14 cellular contexts compared by ENCODE assay signal in genomic region chr22:39130892-39131855, GRCh38. TPM values are rescaled to one million over a fixed set of nuclear protein-coding genes. Genes with fewer than 3 reads are reported as not detected.
DNase-seq lines count a peak whose midpoint lies in the region; ATAC-seq and TF ChIP-seq lines count a peak whose summit lies in the region.
"Had no signal": no experiment of that assay in that cellular context is flagged by ENCODE, and none has a peak within 500 bp of the region (broad histone marks: within the 10 kb centered on the region; RNA-seq: fewer than 3 reads in every experiment).

No MANE protein-coding gene starts in this region.

- peaks cover 29% of the 10 kb centered on the region for H3K36me3 Mint-ChIP-seq in dendritic cell treated with granulocyte-macrophage colony-stimulating factor and Interleukin-4, amounts not matched to agents 40 ng/mL and 50 ng/mL, for 4 days (ENCODE audit: low read depth)
- peaks cover 2% of the 10 kb centered on the region for H3K36me3 Mint-ChIP-seq in activated CD4-positive, alpha-beta T cell treated with anti-CD3 and anti-CD28 coated beads for 36 hours (ENCODE audit: low read depth)

- H3K27me3 Mint-ChIP-seq in dendritic cell treated with granulocyte-macrophage colony-stimulating factor and Interleukin-4, amounts not matched to agents 40 ng/mL and 50 ng/mL, for 4 days = peaks cover 9% of the 10 kb centered on the region
- no peaks in the 10 kb centered on the region for H3K27me3 Mint-ChIP-seq in activated CD4-positive, alpha-beta T cell treated with anti-CD3 and anti-CD28 coated beads for 36 hours
- H3K27me3 Mint-ChIP-seq: activated naive CD4-positive, alpha-beta T cell treated with anti-CD3 and anti-CD28 coated beads, Interleukin-2, amount 50 U/mL, for 24 hours had no signal

- H3K4me1 ChIP-seq in mesenchymal stem cell (ENCODE audit: control insufficient read depth, insufficient read depth, low read depth, low read length) (peaks cover 12% of the 10 kb centered on the region), tibial nerve (peaks cover 0 to 42% (median 15%) of the 10 kb centered on the region in 4 donors), gastrocnemius medialis (no peaks in the 10 kb centered on the region)

- H3K4me2 ChIP-seq in mesenchymal stem cell (ENCODE audit: low read length, poor library complexity, severe bottlenecking) = no peak overlapping the region

- no peak overlapping the region for H2BK120ac ChIP-seq in mesenchymal stem cell (ENCODE audit: low read depth, low read length)

- peak overlapping the region; percentile 49 for H3K4me3 Mint-ChIP-seq in dendritic cell treated with granulocyte-macrophage colony-stimulating factor and Interleukin-4, amounts not matched to agents 40 ng/mL and 50 ng/mL, for 4 days
- H3K4me3 Mint-ChIP-seq in activated CD4-positive, alpha-beta T cell treated with anti-CD3 and anti-CD28 coated beads for 36 hours = no peak overlapping the region
- H3K4me3 Mint-ChIP-seq: activated naive CD4-positive, alpha-beta T cell treated with anti-CD3 and anti-CD28 coated beads, Interleukin-2, amount 50 U/mL, for 24 hours had no signal

- H3K14ac ChIP-seq in mesenchymal stem cell (ENCODE audit: low read length in 2 of 2) = peak overlapping the region in 1 of 2 experiments; percentile 12

- ATAC-seq in gastrocnemius medialis (no peak), HG02642 (IDR thresholded peaks at IDR 0.05; ENCODE audit: poor library complexity, unreplicated experiment) (no peak)
- no peak for ATAC-seq in activated CD4-positive, alpha-beta T cell treated with anti-CD3 and anti-CD28 coated beads for 36 hours
- ATAC-seq: left colon had no signal

- H3K36me3 ChIP-seq in mesenchymal stem cell (ENCODE audit: control insufficient read depth in 1 of 2, insufficient read depth in 2 of 2, low read depth in 1 of 2, low read length in 2 of 2) (peaks cover 7 to 8% of the 10 kb centered on the region in 2 experiments), tibial nerve (peaks cover 0 to 71% (median 4%) of the 10 kb centered on the region in 3 donors), gastrocnemius medialis (peaks cover 0 to 27% of the 10 kb centered on the region in 2 donors)

- no peak overlapping the region for H3K9ac ChIP-seq in mesenchymal stem cell (ENCODE audit: low read length)

- no peak overlapping the region for H2BK15ac ChIP-seq in mesenchymal stem cell (ENCODE audit: low read depth, poor library complexity, severe bottlenecking)

- no peak overlapping the region for H2BK12ac ChIP-seq in mesenchymal stem cell (ENCODE audit: low read length in 2 of 2)

- no peak for TF ChIP-seq EP300 in tibial nerve (IDR thresholded peaks at IDR 0.05)

- H3K27ac ChIP-seq in mesenchymal stem cell (ENCODE audit: low read length, poor library complexity, severe bottlenecking) (no peak overlapping the region), tibial nerve (peak overlapping the region in 3 of 4 donors; percentile 40 to 67 (median 54)), gastrocnemius medialis (no peak overlapping the region)

- TF ChIP-seq CTCF in tibial nerve (IDR thresholded peaks at IDR 0.05) (no peak), gastrocnemius medialis (IDR thresholded peaks at IDR 0.05 in 4 of 5, conservative IDR thresholded peaks at IDR 0.05 in 1 of 5) (no peak)

- no peak overlapping the region for H2AFZ ChIP-seq in mesenchymal stem cell (ENCODE audit: low read depth, low read length)

- H3K18ac ChIP-seq in mesenchymal stem cell (ENCODE audit: low read depth in 1 of 2, low read length in 2 of 2) = peak overlapping the region; percentile 54 to 61

- H3K27me3 ChIP-seq in mesenchymal stem cell (ENCODE audit: control insufficient read depth in 1 of 2, insufficient read depth in 1 of 2, low read length in 2 of 2) = peaks cover 0 to 13% of the 10 kb centered on the region in 2 experiments
- H3K27me3 ChIP-seq in tibial nerve = no peaks in the 10 kb centered on the region
- no peaks in the 10 kb centered on the region for H3K27me3 ChIP-seq in gastrocnemius medialis

- WGBS in mesenchymal stem cell = 51% methylated on average over 21 of the region's 24 CpGs
- 24 to 26% methylated on average over 22 to 24 of the region's 24 CpGs for WGBS in tibial nerve, 2 donors

- H4K8ac ChIP-seq in mesenchymal stem cell (ENCODE audit: low read length) = no peak overlapping the region

- POLR2A ChIA-PET in activated CD4-positive, alpha-beta T cell treated with anti-CD3 and anti-CD28 coated beads for 36 hours (lab: Charles Lee) = no interaction called here

- H3K4me3 ChIP-seq in mesenchymal stem cell (ENCODE audit: insufficient read depth in 1 of 2, low read depth in 1 of 2, low read length in 2 of 2) (no peak overlapping the region), tibial nerve (no peak overlapping the region), gastrocnemius medialis (no peak overlapping the region)

- CTCF ChIA-PET in activated CD4-positive, alpha-beta T cell treated with anti-CD3 and anti-CD28 coated beads for 36 hours (lab: Charles Lee) = no interaction called here

- H3K4me1 Mint-ChIP-seq in dendritic cell treated with granulocyte-macrophage colony-stimulating factor and Interleukin-4, amounts not matched to agents 40 ng/mL and 50 ng/mL, for 4 days (ENCODE audit: low read depth) = peaks cover 66% of the 10 kb centered on the region
- no peaks in the 10 kb centered on the region for H3K4me1 Mint-ChIP-seq in activated CD4-positive, alpha-beta T cell treated with anti-CD3 and anti-CD28 coated beads for 36 hours
- H3K4me1 Mint-ChIP-seq: activated naive CD4-positive, alpha-beta T cell treated with anti-CD3 and anti-CD28 coated beads, Interleukin-2, amount 50 U/mL, for 24 hours had no signal

- peak; percentile 88 for DNase-seq in MV-4-11 (lab: John Stamatoyannopoulos, UW)
- peak; percentile 47 for DNase-seq in mesenchymal stem cell
- no peak for DNase-seq in tibial nerve (ENCODE audit: low spot score in 2 of 2)
- DNase-seq in gastrocnemius medialis = no peak
- DNase-seq in activated CD4-positive, alpha-beta T cell treated with anti-CD3 and anti-CD28 coated beads for 36 hours = no peak
- DNase-seq in COLO829 (ENCODE audit: low spot score) = no peak
- DNase-seq: COR-L47, GOT3, Karpas-422, left colon had no signal

- TF ChIP-seq POLR2A in tibial nerve (IDR thresholded peaks at IDR 0.05) (no peak), gastrocnemius medialis (IDR thresholded peaks at IDR 0.05) (no peak)

- in situ Hi-C loops in gastrocnemius medialis (cut with MboI; ENCODE audit: low sequenced_read_pairs in 4 of 4) = no loop called here

- no peak overlapping the region for H2AK5ac ChIP-seq in mesenchymal stem cell (ENCODE audit: low read length, severe bottlenecking)

- intact Hi-C loops in dendritic cell treated with granulocyte-macrophage colony-stimulating factor and Interleukin-4, amounts not matched to agents 40 ng/mL and 50 ng/mL, for 4 days (cut with micrococcal nuclease) = no loop called here
- intact Hi-C loops in gastrocnemius medialis (cut with DNase I; ENCODE audit: low total_unique reads) = no loop called here
- intact Hi-C loops in activated CD4-positive, alpha-beta T cell treated with anti-CD3 and anti-CD28 coated beads for 36 hours (cut with DNase I, micrococcal nuclease) = no loop called here

- no peak overlapping the region for H2BK5ac ChIP-seq in mesenchymal stem cell (ENCODE audit: low read depth, low read length, poor library complexity, severe bottlenecking)

- peak overlapping the region in 1 of 2 experiments; percentile 27 for H3K4ac ChIP-seq in mesenchymal stem cell (ENCODE audit: low read depth in 1 of 2, low read length in 2 of 2)

- no peaks in the 10 kb centered on the region for H3K9me3 Mint-ChIP-seq in dendritic cell treated with granulocyte-macrophage colony-stimulating factor and Interleukin-4, amounts not matched to agents 40 ng/mL and 50 ng/mL, for 4 days
- no peaks in the 10 kb centered on the region for H3K9me3 Mint-ChIP-seq in activated CD4-positive, alpha-beta T cell treated with anti-CD3 and anti-CD28 coated beads for 36 hours (ENCODE audit: low read depth)
- H3K9me3 Mint-ChIP-seq: activated naive CD4-positive, alpha-beta T cell treated with anti-CD3 and anti-CD28 coated beads, Interleukin-2, amount 50 U/mL, for 24 hours had no signal

- no peak overlapping the region for H3K23ac ChIP-seq in mesenchymal stem cell (ENCODE audit: low read length in 2 of 2)

- H3K9me3 ChIP-seq in mesenchymal stem cell (ENCODE audit: control insufficient read depth, low read length) (no peaks in the 10 kb centered on the region), tibial nerve (peaks cover 0 to 8% (median 0%) of the 10 kb centered on the region in 4 donors), gastrocnemius medialis (no peaks in the 10 kb centered on the region)

- no peak overlapping the region for H4K91ac ChIP-seq in mesenchymal stem cell (ENCODE audit: low read length)

- no peaks in the 10 kb centered on the region for H3K79me1 ChIP-seq in mesenchymal stem cell (replicated peaks; ENCODE audit: low read length, poor library complexity, severe bottlenecking)

- peak overlapping the region; percentile 96 for H3K27ac Mint-ChIP-seq in dendritic cell treated with granulocyte-macrophage colony-stimulating factor and Interleukin-4, amounts not matched to agents 40 ng/mL and 50 ng/mL, for 4 days
- no peak overlapping the region for H3K27ac Mint-ChIP-seq in activated CD4-positive, alpha-beta T cell treated with anti-CD3 and anti-CD28 coated beads for 36 hours
- H3K27ac Mint-ChIP-seq: activated naive CD4-positive, alpha-beta T cell treated with anti-CD3 and anti-CD28 coated beads, Interleukin-2, amount 50 U/mL, for 24 hours had no signal

RNA-seq across cellular contexts. Expression of gene CBX7, which starts 21.3 kb away (rescaled TPM):
- polyA plus RNA-seq in mesenchymal stem cell (2013, experiment 1 of 2) = 2.0 TPM
- 1.6 TPM for polyA plus RNA-seq in mesenchymal stem cell (2013, experiment 2 of 2)
- 100 to 1,000 TPM; 189 to 264 (median 206) TPM for total RNA-seq in tibial nerve
- total RNA-seq in gastrocnemius medialis = 10 to 100 TPM; 52.4 to 78.1 (median 62.3) TPM
- 10 to 100 TPM; 19.9 to 20.3 TPM for total RNA-seq in activated CD4-positive, alpha-beta T cell treated with anti-CD3 and anti-CD28 coated beads for 36 hours

RNA-seq across cellular contexts. Expression of gene APOBEC3H, which starts 34.1 kb away (rescaled TPM):
- polyA plus RNA-seq in mesenchymal stem cell (2013, experiment 1 of 2) = 0.76 TPM
- polyA plus RNA-seq in mesenchymal stem cell (2013, experiment 2 of 2) = 0.51 TPM
- total RNA-seq in tibial nerve (1 to 10 TPM in 1 of 4 donors, not detected in 3; 1.1 TPM), gastrocnemius medialis (not detected)
- total RNA-seq in activated CD4-positive, alpha-beta T cell treated with anti-CD3 and anti-CD28 coated beads for 36 hours = 1 to 10 TPM; 5.2 to 7.3 TPM
- total RNA-seq: left colon, temporal lobe had no signal

RNA-seq across cellular contexts. Expression of gene APOBEC3G, which starts 54.1 kb away (rescaled TPM):
- 10.2 TPM for polyA plus RNA-seq in mesenchymal stem cell (2013, experiment 1 of 2)
- 10.7 TPM for polyA plus RNA-seq in mesenchymal stem cell (2013, experiment 2 of 2)
- total RNA-seq in tibial nerve = 10 to 100 TPM in 2 of 4 donors, 1 to 10 TPM in 2; 6.5 to 27.5 (median 11.4) TPM
- total RNA-seq in gastrocnemius medialis = 1 to 10 TPM in 3 of 4 donors, under 1 TPM in 1; 0.86 to 3.7 (median 2.5) TPM
- 10 to 100 TPM; 45.9 to 47.4 TPM for total RNA-seq in activated CD4-positive, alpha-beta T cell treated with anti-CD3 and anti-CD28 coated beads for 36 hours

Comparison
In these comparisons a context has a peak if more than half of its experiments do, and no peak if none do; other contexts are left out.
1. DNase-seq: peak in MV-4-11 (single experiment) and mesenchymal stem cell (single experiment); none in tibial nerve (0 of 2), gastrocnemius medialis (0 of 2), activated CD4-positive, alpha-beta T cell treated with anti-CD3 and anti-CD28 coated beads for 36 hours (single experiment) and COLO829 (single experiment).
2. H3K27ac ChIP-seq: peak in tibial nerve (3 of 4); none in mesenchymal stem cell (single experiment) and gastrocnemius medialis (0 of 4).